In genomic region chr12:124361996-124362395, GRCh38 we compare ENCODE assay signal across 23 cellular contexts.
"Had no signal": no experiment of that assay in that cellular context is flagged by ENCODE, and none has a peak within 500 bp of the region (broad histone marks: within the 10 kb centered on the region; RNA-seq: fewer than 3 reads in every experiment).

No MANE protein-coding gene starts in this region.

- H3K27ac Mint-ChIP-seq: activated T-helper 17 cell treated with anti-CD3 and anti-CD28 coated beads, Interleukin-2, amount 50 U/mL, for 72 hours; memory B cell; nephron; stimulated activated memory B cell treated with anti-CD40 and anti-IgM and Interleukin-4, amounts not matched to agents 10 μg/mL and 1 μg/mL and 100 μg/mL, for 72 hours; type B pancreatic cell had no signal

- H3K27me3 Mint-ChIP-seq: activated T-helper 17 cell treated with anti-CD3 and anti-CD28 coated beads, Interleukin-2, amount 50 U/mL, for 72 hours; memory B cell; stimulated activated memory B cell treated with anti-CD40 and anti-IgM and Interleukin-4, amounts not matched to agents 10 μg/mL and 1 μg/mL and 100 μg/mL, for 72 hours; type B pancreatic cell had no signal

- H3K4me1 Mint-ChIP-seq: memory B cell had no signal

- H3K4me2 ChIP-seq: smooth muscle cell had no signal

- H3K27ac ChIP-seq: ascending aorta, brain microvascular endothelial cell, vagina had no signal

- H3K4me3 Mint-ChIP-seq: activated T-helper 17 cell treated with anti-CD3 and anti-CD28 coated beads, Interleukin-2, amount 50 U/mL, for 72 hours; memory B cell; nephron; stimulated activated memory B cell treated with anti-CD40 and anti-IgM and Interleukin-4, amounts not matched to agents 10 μg/mL and 1 μg/mL and 100 μg/mL, for 72 hours; type B pancreatic cell had no signal

- H3K4me3 ChIP-seq: ascending aorta, gastroesophageal sphincter, right lobe of liver, smooth muscle cell, vagina had no signal

- H3K27me3 ChIP-seq: ascending aorta, brain microvascular endothelial cell, gastroesophageal sphincter, right lobe of liver, vagina had no signal

- DNase-seq: activated CD4-positive, CD25-positive, alpha-beta regulatory T cell treated with anti-CD3 and anti-CD28 coated beads, Interleukin-2, amount 50 U/mL, for 72 hours; activated T-cell treated with anti-CD3 and anti-CD28 coated beads, Interleukin-2, amount 50 U/mL, for 1 hour; brain microvascular endothelial cell; central memory CD4-positive, alpha-beta T cell; dermis blood vessel endothelial cell; effector CD8-positive, alpha-beta T cell; head of caudate nucleus; islet precursor cell; left cardiac atrium; nucleus accumbens; posterior cingulate gyrus; stimulated activated CD4-positive, alpha-beta T cell treated with anti-CD3 and anti-CD28 coated beads, Interleukin-15, amount 100 ng/mL, for 24 hours had no signal

- H3K9me3 Mint-ChIP-seq: activated naive CD4-positive, alpha-beta T cell treated with anti-CD3 and anti-CD28 coated beads, Interleukin-2, amount 50 U/mL, for 72 hours; activated T-helper 17 cell treated with anti-CD3 and anti-CD28 coated beads, Interleukin-2, amount 50 U/mL, for 72 hours; memory B cell; nephron; stimulated activated memory B cell treated with anti-CD40 and anti-IgM and Interleukin-4, amounts not matched to agents 10 μg/mL and 1 μg/mL and 100 μg/mL, for 72 hours; type B pancreatic cell had no signal

- H3K9me3 ChIP-seq: ascending aorta, gastroesophageal sphincter, right lobe of liver, vagina had no signal
